Comparison of ENCODE assay signal across 10 cellular contexts in the genomic region with DNA sequence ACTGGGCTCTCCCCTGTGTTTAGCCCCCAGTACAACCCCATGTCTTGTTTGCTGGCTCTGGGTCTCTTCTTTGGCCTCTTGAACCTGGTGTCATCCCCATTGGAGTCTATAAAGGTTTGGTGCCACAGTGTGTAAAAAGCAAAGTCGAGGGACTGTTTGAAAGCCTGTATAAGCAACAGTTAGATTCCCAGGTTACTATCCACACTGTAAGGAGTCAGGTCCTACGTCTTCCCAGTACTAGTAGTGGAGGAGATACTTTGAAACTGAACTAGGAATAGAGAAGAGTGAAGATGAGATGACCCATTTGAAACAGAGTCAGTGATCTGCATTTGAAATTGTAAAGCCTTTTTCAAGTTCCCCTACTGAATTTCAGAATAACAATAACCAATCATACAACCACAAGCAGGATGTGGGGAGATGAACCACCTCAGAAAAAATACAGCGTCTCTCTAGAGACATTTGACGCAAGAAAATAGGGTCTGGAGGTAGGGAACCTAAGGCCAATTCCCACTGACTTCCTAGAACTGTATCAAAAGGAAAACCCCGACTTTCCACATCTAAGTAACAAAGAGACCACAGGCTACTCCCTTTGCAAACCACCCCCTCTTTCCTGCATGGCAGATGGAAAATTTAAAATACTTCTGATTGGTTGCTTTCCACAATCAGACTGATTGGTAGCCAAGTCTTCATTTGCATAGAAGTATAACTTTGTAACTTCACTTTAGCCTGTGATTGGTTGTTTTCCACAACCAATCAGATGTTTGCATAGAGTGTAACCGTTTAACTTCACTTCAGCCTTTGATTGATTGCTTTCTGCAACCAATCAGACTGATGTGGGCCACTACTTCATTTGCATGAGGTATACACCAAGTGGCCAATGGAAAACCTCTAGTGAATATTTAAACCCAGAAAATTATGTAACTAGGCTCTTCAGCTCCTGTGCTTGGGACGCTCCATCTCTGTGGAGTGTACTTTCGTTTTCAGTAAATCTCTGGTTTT. TPM values are rescaled to one million over a fixed set of nuclear protein-coding genes. Genes with fewer than 3 reads are reported as not detected.
DNase-seq lines count a peak whose midpoint lies in the region; ATAC-seq and TF ChIP-seq lines count a peak whose summit lies in the region.
"Had no signal": no experiment of that assay in that cellular context is flagged by ENCODE, and none has a peak within 500 bp of the region (broad histone marks: within the 10 kb centered on the region; RNA-seq: fewer than 3 reads in every experiment).

No MANE protein-coding gene starts in this region.

- intact Hi-C loops in upper lobe of right lung (cut with DNase I) = no loop called here

- H3K9me3 Mint-ChIP-seq in activated CD4-positive, alpha-beta T cell treated with anti-CD3 and anti-CD28 coated beads, Interleukin-2, amount 10 ng/mL, durations not matched to agents 7 days and 5 days = peaks cover 18% of the 10 kb centered on the region

- POLR2A ChIA-PET in activated CD4-positive, alpha-beta T cell treated with anti-CD3 and anti-CD28 coated beads, Interleukin-2, amount 10 ng/mL, durations not matched to agents 7 days and 5 days (lab: Charles Lee) = no interaction called here
- POLR2A ChIA-PET in RWPE1 (lab: Yijun Ruan, JAX; ENCODE audit: low non-redundant PET) = no interaction called here

- no peaks in the 10 kb centered on the region for H4K20me1 ChIP-seq in fibroblast of lung (ENCODE audit: control insufficient read depth, extremely low read depth, insufficient read depth, low read length)

- H3K36me3 ChIP-seq in fibroblast of lung (ENCODE audit: control insufficient read depth, insufficient read depth, low read length) (no peaks in the 10 kb centered on the region), upper lobe of right lung (no peaks in the 10 kb centered on the region)

- peak overlapping the region; percentile 6 for H2AFZ ChIP-seq in fibroblast of lung (ENCODE audit: low read length)

- H3K9me3 ChIP-seq in fibroblast of lung (ENCODE audit: control insufficient read depth, insufficient read depth, low read depth, low read length) (no peaks in the 10 kb centered on the region), upper lobe of right lung (no peaks in the 10 kb centered on the region)

- H3K4me3 ChIP-seq in fibroblast of lung (replicated peaks in 1 of 4; ENCODE audit: control extremely low read depth in 1 of 4, insufficient read depth in 1 of 4, low read depth in 3 of 4, low read length in 4 of 4) (no peak overlapping the region), upper lobe of right lung (no peak overlapping the region)
- H3K4me3 ChIP-seq: lung had no signal

- no peak overlapping the region for H3K4me2 ChIP-seq in fibroblast of lung (ENCODE audit: extremely low read depth, insufficient read depth, low read length)

- DNase-seq in stimulated activated CD4-positive, alpha-beta T cell treated with anti-CD3 and anti-CD28 coated beads, Interleukin-1b, Interleukin-23, amount 100 ng/mL, for 48 hours = peak; percentile 10
- no peak for DNase-seq in stimulated activated CD4-positive, alpha-beta T cell treated with anti-CD3 and anti-CD28 coated beads, Interleukin-4, amount 100 ng/mL, for 1 hour
- DNase-seq in activated CD4-positive, alpha-beta T cell treated with anti-CD3 and anti-CD28 coated beads, Interleukin-2, amount 10 ng/mL, durations not matched to agents 7 days and 5 days = peak; percentile 70
- DNase-seq in fibroblast of lung (ENCODE audit: low read depth in 2 of 2) (no peak), upper lobe of right lung (no peak), RWPE1 (ENCODE audit: low spot score) (no peak), NCI-H1092 (lab: John Stamatoyannopoulos, UW) (no peak)
- DNase-seq: COR-L47 had no signal

- H3K27ac Mint-ChIP-seq in activated CD4-positive, alpha-beta T cell treated with anti-CD3 and anti-CD28 coated beads, Interleukin-2, amount 10 ng/mL, durations not matched to agents 7 days and 5 days = peak overlapping the region; percentile 89

- H3K79me2 ChIP-seq in fibroblast of lung (ENCODE audit: control insufficient read depth, insufficient read depth, low read length) = no peaks in the 10 kb centered on the region

- H3K27me3 ChIP-seq in fibroblast of lung (ENCODE audit: control insufficient read depth, insufficient read depth, low read length) = no peaks in the 10 kb centered on the region
- no peaks in the 10 kb centered on the region for H3K27me3 ChIP-seq in upper lobe of right lung

- CTCF ChIA-PET in activated CD4-positive, alpha-beta T cell treated with anti-CD3 and anti-CD28 coated beads, Interleukin-2, amount 10 ng/mL, durations not matched to agents 7 days and 5 days (lab: Charles Lee) = interaction anchor here (1.2 to 1.8 kb wide), 2 partner anchors 9 to 37 kb away, joined by 3 to 6 read pairs; no protein-coding TSS in a partner anchor
- CTCF ChIA-PET in RWPE1 (lab: Yijun Ruan, JAX) = interaction anchor here (0.7 kb wide), 1 partner anchor 126 kb away, joined by 3 read pairs; no protein-coding TSS in a partner anchor

- peaks cover 8% of the 10 kb centered on the region for H3K36me3 Mint-ChIP-seq in activated CD4-positive, alpha-beta T cell treated with anti-CD3 and anti-CD28 coated beads, Interleukin-2, amount 10 ng/mL, durations not matched to agents 7 days and 5 days (ENCODE audit: low read depth)

- H3K27ac ChIP-seq in fibroblast of lung (ENCODE audit: insufficient read depth, low read length) = no peak overlapping the region
- H3K27ac ChIP-seq in upper lobe of right lung = no peak overlapping the region
- no peak overlapping the region for H3K27ac ChIP-seq in RWPE1

- H3K4me1 ChIP-seq in fibroblast of lung (ENCODE audit: control insufficient read depth, extremely low read depth, insufficient read depth, low read length) = peaks cover 13% of the 10 kb centered on the region
- H3K4me1 ChIP-seq in upper lobe of right lung = no peaks in the 10 kb centered on the region

- H3K27me3 Mint-ChIP-seq in activated CD4-positive, alpha-beta T cell treated with anti-CD3 and anti-CD28 coated beads, Interleukin-2, amount 10 ng/mL, durations not matched to agents 7 days and 5 days = peaks cover 7% of the 10 kb centered on the region

- H3K9ac ChIP-seq in fibroblast of lung (ENCODE audit: insufficient read depth, low read length) = no peak overlapping the region

- peak overlapping the region; percentile 35 for H3K4me3 Mint-ChIP-seq in activated CD4-positive, alpha-beta T cell treated with anti-CD3 and anti-CD28 coated beads, Interleukin-2, amount 10 ng/mL, durations not matched to agents 7 days and 5 days

- H3K4me1 Mint-ChIP-seq in activated CD4-positive, alpha-beta T cell treated with anti-CD3 and anti-CD28 coated beads, Interleukin-2, amount 10 ng/mL, durations not matched to agents 7 days and 5 days = peaks cover 37% of the 10 kb centered on the region

- TF ChIP-seq CTCF in fibroblast of lung (conservative IDR thresholded peaks at IDR 0.05 in 1 of 2, IDR thresholded peaks at IDR 0.05 in 1 of 2; ENCODE audit: low read depth in 1 of 2, low read length in 2 of 2) (no peak), upper lobe of right lung (IDR thresholded peaks at IDR 0.05) (no peak), RWPE1 (conservative IDR thresholded peaks at IDR 0.05; ENCODE audit: low read depth) (no peak)

- ATAC-seq in upper lobe of right lung (no peak), GM18867 (IDR thresholded peaks at IDR 0.05; ENCODE audit: unreplicated experiment) (no peak)

RNA-seq across cellular contexts. Expression of gene NEDD4, which starts 49.9 kb away (rescaled TPM):
- total RNA-seq in activated CD4-positive, alpha-beta T cell treated with anti-CD3 and anti-CD28 coated beads, Interleukin-2, amount 10 ng/mL, durations not matched to agents 7 days and 5 days = 10 to 100 TPM in 1 of 2 experiments, 1 to 10 TPM in 1; 8.7 to 11.1 TPM
- 29.0 and 30.9 TPM in 2 replicates for total RNA-seq in fibroblast of lung
- polyA plus RNA-seq in fibroblast of lung = 21.6 and 28.6 TPM in 2 replicates
- 10.8 and 12.4 TPM in 2 replicates for polyA plus RNA-seq in fibroblast of lung (2012)
- 3.5 and 7.4 TPM in 2 replicates for polyA minus RNA-seq in fibroblast of lung (ENCODE audit: low replicate concordance)
- 18.4 TPM for total RNA-seq in upper lobe of right lung

Comparison
In these comparisons a context has a peak if more than half of its experiments do, and no peak if none do; other contexts are left out.
1. DNase-seq: peak in stimulated activated CD4-positive, alpha-beta T cell treated with anti-CD3 and anti-CD28 coated beads, Interleukin-1b, Interleukin-23, amount 100 ng/mL, for 48 hours (single experiment) and activated CD4-positive, alpha-beta T cell treated with anti-CD3 and anti-CD28 coated beads, Interleukin-2, amount 10 ng/mL, durations not matched to agents 7 days and 5 days (single experiment); none in stimulated activated CD4-positive, alpha-beta T cell treated with anti-CD3 and anti-CD28 coated beads, Interleukin-4, amount 100 ng/mL, for 1 hour (single experiment), fibroblast of lung (0 of 2), upper lobe of right lung (single experiment), RWPE1 (single experiment) and NCI-H1092 (single experiment).